In the genomic region with DNA sequence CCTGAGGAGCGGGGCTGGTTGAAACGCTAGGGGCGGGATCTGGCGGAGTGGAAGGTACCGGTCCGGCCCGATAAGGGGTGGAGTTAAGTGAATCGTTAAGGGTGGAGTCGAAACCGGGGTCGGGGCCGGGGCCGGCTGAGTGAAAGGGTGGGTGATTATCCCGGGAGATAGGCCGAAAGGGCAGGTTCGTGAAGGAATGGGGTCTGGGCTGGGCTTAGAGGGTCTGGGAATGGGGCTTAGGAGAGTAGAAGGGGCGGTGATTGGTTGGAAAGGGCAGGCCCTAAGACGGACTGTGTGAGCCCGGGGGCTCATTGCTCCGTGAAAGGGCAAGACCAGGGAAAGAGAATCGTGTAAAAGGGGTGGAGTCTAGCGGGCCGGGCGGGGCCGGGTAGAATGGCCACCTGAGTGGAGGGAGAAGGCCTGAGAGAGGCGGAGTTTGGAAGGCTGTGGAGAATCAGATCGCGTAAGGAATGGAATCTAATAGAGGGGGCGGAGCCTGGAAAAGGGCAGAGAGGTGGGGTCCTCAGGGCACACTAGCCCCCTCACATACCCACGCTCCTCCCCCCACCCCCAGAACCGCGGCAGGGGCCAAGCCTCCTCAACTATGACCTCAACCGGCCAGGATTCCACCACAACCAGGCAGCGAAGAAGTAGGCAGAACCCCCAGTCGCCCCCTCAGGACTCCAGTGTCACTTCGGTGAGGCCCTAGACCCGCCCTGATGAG, we compare ENCODE assay signal across 1 cellular context.
TF ChIP-seq lines count a peak whose summit lies in the region.

No MANE protein-coding gene starts in this region.

TF ChIP-seq in K562, 482 proteins besides CTCF, POLR2A, EP300 and RAD21 (continued from another document and continues in another):
- no peak for TF ChIP-seq CUX1 (CRISPR knock-in tag; IDR thresholded peaks at IDR 0.05)
- TF ChIP-seq KLF16 (IDR thresholded peaks at IDR 0.05) = no peak
- TF ChIP-seq HBP1 (CRISPR knock-in tag; IDR thresholded peaks at IDR 0.05) = peak; percentile 91
- TF ChIP-seq PRMT5 (CRISPR knock-in tag; IDR thresholded peaks at IDR 0.05) = no peak
- peak; percentile 66 for TF ChIP-seq KDM5B (IDR thresholded peaks at IDR 0.05; ENCODE audit: insufficient replicate concordance, low read depth, low read length)
- no peak for TF ChIP-seq GTF2E2 (tag; IDR thresholded peaks at IDR 0.05)
- peak; percentile 48; the same call in 1 of the 2 replicates for TF ChIP-seq ZEB2 (IDR thresholded peaks at IDR 0.05)
- no peak for TF ChIP-seq HMG20B (CRISPR knock-in tag; IDR thresholded peaks at IDR 0.05)
- TF ChIP-seq, protein P1, sequence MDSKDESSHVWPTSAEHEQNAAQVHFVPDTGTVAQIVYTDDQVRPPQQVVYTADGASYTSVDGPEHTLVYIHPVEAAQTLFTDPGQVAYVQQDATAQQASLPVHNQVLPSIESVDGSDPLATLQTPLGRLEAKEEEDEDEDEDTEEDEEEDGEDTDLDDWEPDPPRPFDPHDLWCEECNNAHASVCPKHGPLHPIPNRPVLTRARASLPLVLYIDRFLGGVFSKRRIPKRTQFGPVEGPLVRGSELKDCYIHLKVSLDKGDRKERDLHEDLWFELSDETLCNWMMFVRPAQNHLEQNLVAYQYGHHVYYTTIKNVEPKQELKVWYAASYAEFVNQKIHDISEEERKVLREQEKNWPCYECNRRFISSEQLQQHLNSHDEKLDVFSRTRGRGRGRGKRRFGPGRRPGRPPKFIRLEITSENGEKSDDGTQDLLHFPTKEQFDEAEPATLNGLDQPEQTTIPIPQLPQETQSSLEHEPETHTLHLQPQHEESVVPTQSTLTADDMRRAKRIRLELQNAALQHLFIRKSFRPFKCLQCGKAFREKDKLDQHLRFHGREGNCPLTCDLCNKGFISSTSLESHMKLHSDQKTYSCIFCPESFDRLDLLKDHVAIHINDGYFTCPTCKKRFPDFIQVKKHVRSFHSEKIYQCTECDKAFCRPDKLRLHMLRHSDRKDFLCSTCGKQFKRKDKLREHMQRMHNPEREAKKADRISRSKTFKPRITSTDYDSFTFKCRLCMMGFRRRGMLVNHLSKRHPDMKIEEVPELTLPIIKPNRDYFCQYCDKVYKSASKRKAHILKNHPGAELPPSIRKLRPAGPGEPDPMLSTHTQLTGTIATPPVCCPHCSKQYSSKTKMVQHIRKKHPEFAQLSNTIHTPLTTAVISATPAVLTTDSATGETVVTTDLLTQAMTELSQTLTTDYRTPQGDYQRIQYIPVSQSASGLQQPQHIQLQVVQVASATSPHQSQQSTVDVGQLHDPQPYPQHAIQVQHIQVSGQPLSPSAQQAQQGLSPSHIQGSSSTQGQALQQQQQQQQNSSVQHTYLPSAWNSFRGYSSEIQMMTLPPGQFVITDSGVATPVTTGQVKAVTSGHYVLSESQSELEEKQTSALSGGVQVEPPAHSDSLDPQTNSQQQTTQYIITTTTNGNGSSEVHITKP (IDR thresholded peaks at IDR 0.05; ENCODE audit: partially characterized antibody) = peak; percentile 23
- TF ChIP-seq ZFX (CRISPR knock-in tag; IDR thresholded peaks at IDR 0.05) = no peak
- no peak for TF ChIP-seq GTF2A2 (tag; IDR thresholded peaks at IDR 0.05)
- TF ChIP-seq, protein P2, sequence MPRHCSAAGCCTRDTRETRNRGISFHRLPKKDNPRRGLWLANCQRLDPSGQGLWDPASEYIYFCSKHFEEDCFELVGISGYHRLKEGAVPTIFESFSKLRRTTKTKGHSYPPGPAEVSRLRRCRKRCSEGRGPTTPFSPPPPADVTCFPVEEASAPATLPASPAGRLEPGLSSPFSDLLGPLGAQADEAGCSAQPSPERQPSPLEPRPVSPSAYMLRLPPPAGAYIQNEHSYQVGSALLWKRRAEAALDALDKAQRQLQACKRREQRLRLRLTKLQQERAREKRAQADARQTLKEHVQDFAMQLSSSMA (CRISPR knock-in tag; IDR thresholded peaks at IDR 0.05) = peak; percentile 43; the same call in 1 of the 2 replicates
- no peak for TF ChIP-seq POLR3A (IDR thresholded peaks at IDR 0.05; ENCODE audit: borderline replicate concordance, extremely low read depth, insufficient read depth, insufficient read length)
- peak; percentile 34; the same call in 1 of the 2 replicates for TF ChIP-seq NFIC (IDR thresholded peaks at IDR 0.05)
- TF ChIP-seq, protein P3, sequence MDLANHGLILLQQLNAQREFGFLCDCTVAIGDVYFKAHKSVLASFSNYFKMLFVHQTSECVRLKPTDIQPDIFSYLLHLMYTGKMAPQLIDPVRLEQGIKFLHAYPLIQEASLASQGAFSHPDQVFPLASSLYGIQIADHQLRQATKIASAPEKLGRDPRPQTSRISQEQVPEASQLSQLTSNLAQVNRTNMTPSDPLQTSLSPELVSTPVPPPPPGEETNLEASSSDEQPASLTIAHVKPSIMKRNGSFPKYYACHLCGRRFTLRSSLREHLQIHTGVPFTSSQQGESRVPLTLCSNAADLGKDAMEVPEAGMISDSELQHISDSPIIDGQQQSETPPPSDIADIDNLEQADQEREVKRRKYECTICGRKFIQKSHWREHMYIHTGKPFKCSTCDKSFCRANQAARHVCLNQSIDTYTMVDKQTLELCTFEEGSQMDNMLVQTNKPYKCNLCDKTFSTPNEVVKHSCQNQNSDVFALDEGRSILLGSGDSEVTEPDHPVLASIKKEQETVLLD (IDR thresholded peaks at IDR 0.05) = 0 out of 2 replicates have a peak, but pooled peaks have one; percentile 42
- peak; percentile 65; the same call in 1 of the 2 replicates for TF ChIP-seq SMARCE1 (IDR thresholded peaks at IDR 0.05)
- no peak for TF ChIP-seq E2F6 (IDR thresholded peaks at IDR 0.05; ENCODE audit: borderline replicate concordance in 1 of 2, extremely low read depth in 1 of 2, insufficient read depth in 1 of 2, insufficient read length in 1 of 2, low read depth in 1 of 2, low read length in 1 of 2, poor library complexity in 1 of 2, severe bottlenecking in 1 of 2)
- peak; percentile 62; the same call in 1 of the 2 replicates for TF ChIP-seq HDAC2 (IDR thresholded peaks at IDR 0.05)
- no peak for TF ChIP-seq BMI1 (IDR thresholded peaks at IDR 0.05; ENCODE audit: low read length)
- TF ChIP-seq ZNF511 (CRISPR knock-in tag; IDR thresholded peaks at IDR 0.05) = peak; percentile 40; the same call in 1 of the 2 replicates
- peak; percentile 7; the same call in 1 of the 2 replicates for TF ChIP-seq TCF3 (CRISPR knock-in tag; IDR thresholded peaks at IDR 0.05)
- no peak for TF ChIP-seq TRIM28 (IDR thresholded peaks at IDR 0.05)
- peak; percentile 65 for TF ChIP-seq RBFOX2 (IDR thresholded peaks at IDR 0.05; ENCODE audit: low read depth, low read length)
- no peak for TF ChIP-seq CBX5 (IDR thresholded peaks at IDR 0.05; ENCODE audit: borderline replicate concordance, low read depth)
- TF ChIP-seq GABPA (tag; conservative IDR thresholded peaks at IDR 0.05; ENCODE audit: low read depth) = no peak
- TF ChIP-seq, protein P4, sequence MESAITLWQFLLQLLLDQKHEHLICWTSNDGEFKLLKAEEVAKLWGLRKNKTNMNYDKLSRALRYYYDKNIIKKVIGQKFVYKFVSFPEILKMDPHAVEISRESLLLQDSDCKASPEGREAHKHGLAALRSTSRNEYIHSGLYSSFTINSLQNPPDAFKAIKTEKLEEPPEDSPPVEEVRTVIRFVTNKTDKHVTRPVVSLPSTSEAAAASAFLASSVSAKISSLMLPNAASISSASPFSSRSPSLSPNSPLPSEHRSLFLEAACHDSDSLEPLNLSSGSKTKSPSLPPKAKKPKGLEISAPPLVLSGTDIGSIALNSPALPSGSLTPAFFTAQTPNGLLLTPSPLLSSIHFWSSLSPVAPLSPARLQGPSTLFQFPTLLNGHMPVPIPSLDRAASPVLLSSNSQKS (CRISPR knock-in tag; IDR thresholded peaks at IDR 0.05) = no peak
- TF ChIP-seq XRCC5 (IDR thresholded peaks at IDR 0.05; ENCODE audit: low read depth, low read length) = 0 out of 2 replicates have a peak, but pooled peaks have one; percentile 32
- no peak for TF ChIP-seq RFX5 (IDR thresholded peaks at IDR 0.05; ENCODE audit: low read depth, low read length)
- TF ChIP-seq ZNF431 (CRISPR knock-in tag; IDR thresholded peaks at IDR 0.05) = no peak
- peak; percentile 65; the same call in 1 of the 2 replicates for TF ChIP-seq ZBTB7A (IDR thresholded peaks at IDR 0.05; ENCODE audit: borderline replicate concordance, control insufficient read depth, low read depth, low read length)
- TF ChIP-seq, protein P5, sequence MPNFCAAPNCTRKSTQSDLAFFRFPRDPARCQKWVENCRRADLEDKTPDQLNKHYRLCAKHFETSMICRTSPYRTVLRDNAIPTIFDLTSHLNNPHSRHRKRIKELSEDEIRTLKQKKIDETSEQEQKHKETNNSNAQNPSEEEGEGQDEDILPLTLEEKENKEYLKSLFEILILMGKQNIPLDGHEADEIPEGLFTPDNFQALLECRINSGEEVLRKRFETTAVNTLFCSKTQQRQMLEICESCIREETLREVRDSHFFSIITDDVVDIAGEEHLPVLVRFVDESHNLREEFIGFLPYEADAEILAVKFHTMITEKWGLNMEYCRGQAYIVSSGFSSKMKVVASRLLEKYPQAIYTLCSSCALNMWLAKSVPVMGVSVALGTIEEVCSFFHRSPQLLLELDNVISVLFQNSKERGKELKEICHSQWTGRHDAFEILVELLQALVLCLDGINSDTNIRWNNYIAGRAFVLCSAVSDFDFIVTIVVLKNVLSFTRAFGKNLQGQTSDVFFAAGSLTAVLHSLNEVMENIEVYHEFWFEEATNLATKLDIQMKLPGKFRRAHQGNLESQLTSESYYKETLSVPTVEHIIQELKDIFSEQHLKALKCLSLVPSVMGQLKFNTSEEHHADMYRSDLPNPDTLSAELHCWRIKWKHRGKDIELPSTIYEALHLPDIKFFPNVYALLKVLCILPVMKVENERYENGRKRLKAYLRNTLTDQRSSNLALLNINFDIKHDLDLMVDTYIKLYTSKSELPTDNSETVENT (CRISPR knock-in tag; IDR thresholded peaks at IDR 0.05) = peak; percentile 44; the same call in 1 of the 2 replicates
- TF ChIP-seq HNRNPH1 (optimal IDR thresholded peaks at IDR 0.05; ENCODE audit: low read depth, low read length) = no peak
- peak in 1 of 3 experiments; percentile 66 for TF ChIP-seq YY1 (IDR thresholded peaks at IDR 0.05; ENCODE audit: borderline replicate concordance in 1 of 3, control insufficient read depth in 1 of 3, extremely low read depth in 1 of 3, insufficient read depth in 3 of 3, insufficient read length in 1 of 3, insufficient replicate concordance in 2 of 3, low read depth in 1 of 3, low read length in 2 of 3)
- no peak for TF ChIP-seq ZNF280A (IDR thresholded peaks at IDR 0.05; ENCODE audit: low read depth, partially characterized antibody)
